In the genomic region with DNA sequence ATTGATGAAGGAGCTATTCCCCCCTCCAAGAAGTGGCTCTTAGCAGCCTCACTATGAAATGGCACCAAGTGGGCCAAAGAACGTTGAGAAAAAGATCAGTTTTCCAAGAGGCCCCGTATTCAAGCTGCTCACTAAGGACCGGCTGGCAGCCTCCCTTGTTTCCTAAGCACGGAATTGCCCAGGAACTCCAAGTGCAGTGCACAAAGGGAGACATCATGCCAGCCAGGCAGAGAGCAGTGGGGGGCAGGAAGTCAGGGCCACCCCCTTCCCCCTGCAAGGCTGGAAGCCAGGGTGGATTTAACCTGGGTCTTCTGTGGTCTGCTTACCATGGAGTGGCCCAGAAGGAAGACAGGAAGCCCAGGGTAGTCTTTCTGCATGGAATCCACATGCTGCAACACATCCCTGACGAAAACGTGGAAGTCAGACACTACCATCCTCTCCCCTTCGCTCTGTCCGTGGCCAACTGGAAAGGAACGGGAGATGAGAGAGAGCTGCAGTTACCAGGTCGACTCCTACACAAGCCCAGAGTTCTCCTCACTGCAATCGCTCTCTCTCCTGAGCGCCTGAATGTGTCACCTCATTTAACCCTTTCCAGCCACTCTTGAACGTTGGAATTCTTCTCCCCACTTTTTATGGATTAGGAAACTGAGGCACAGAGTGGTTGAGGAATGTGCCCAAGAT, we compare ENCODE assay signal across 15 cellular contexts.
DNase-seq lines count a peak whose midpoint lies in the region; ATAC-seq lines count a peak whose summit lies in the region.
"Had no signal": no experiment of that assay in that cellular context is flagged by ENCODE, and none has a peak within 500 bp of the region (broad histone marks: within the 10 kb centered on the region; RNA-seq: fewer than 3 reads in every experiment).

No MANE protein-coding gene starts in this region.

- peaks cover 0 to 9% of the 10 kb centered on the region in 2 donors for H3K36me3 ChIP-seq in stomach smooth muscle (ENCODE audit: control insufficient read depth in 2 of 2, insufficient read depth in 2 of 2, low read length in 2 of 2)
- H3K36me3 ChIP-seq: adrenal gland, colonic mucosa had no signal

- no peak for ATAC-seq in HG03520 (IDR thresholded peaks at IDR 0.05; ENCODE audit: unreplicated experiment)

- H3K27ac ChIP-seq in cingulate gyrus (ENCODE audit: low read depth, low read length) (peak overlapping the region; percentile 78), stomach smooth muscle (ENCODE audit: low read length) (peak overlapping the region; percentile 64)
- H3K27ac ChIP-seq: BLaER1 treated with 17β-estradiol and CSF1 and Interleukin-3, amounts not matched to agents 10 nM and 100 nM; colonic mucosa had no signal

- H3K4me3 ChIP-seq in stomach smooth muscle (ENCODE audit: low read length in 2 of 2), result peak overlapping the region in 1 of 2 donors; percentile 8
- H3K4me3 ChIP-seq: adrenal gland; BLaER1 treated with 17β-estradiol and CSF1 and Interleukin-3, amounts not matched to agents 10 nM and 100 nM; colonic mucosa; SJCRH30 had no signal

- DNase-seq in NCI-H446 treated with DMSO at 0.1 percent for 48 hours (lab: John Stamatoyannopoulos, UW) (peak; percentile 67), left kidney (ENCODE audit: low read depth, low spot score) (peak; percentile 56), CD1c-positive myeloid dendritic cell (ENCODE audit: extremely low spot score) (no peak), NCI-H146 treated with DMSO at 0.1 percent for 48 hours (lab: John Stamatoyannopoulos, UW; ENCODE audit: unreplicated experiment) (no peak)
- DNase-seq: activated CD4-positive, alpha-beta T cell treated with anti-CD3 and anti-CD28 coated beads, Interleukin-2, amount 50 U/mL, for 48 hours; activated T-cell treated with anti-CD3 and anti-CD28 coated beads, Interleukin-2, amount 50 U/mL, for 48 hours; colonic mucosa; DMS153; stimulated activated naive CD4-positive, alpha-beta T cell treated with Interleukin-2 at 50 U/mL for 16 hours had no signal

- H3K27me3 ChIP-seq in stomach smooth muscle (ENCODE audit: control insufficient read depth in 1 of 2, insufficient read depth in 2 of 2, low read length in 2 of 2), result no peaks in the 10 kb centered on the region
- H3K27me3 ChIP-seq: adrenal gland; BLaER1 treated with 17β-estradiol and CSF1 and Interleukin-3, amounts not matched to agents 10 nM and 100 nM; colonic mucosa; SJCRH30 had no signal

- no peak overlapping the region for H3K9ac ChIP-seq in stomach smooth muscle (ENCODE audit: low read length in 2 of 2)
- H3K9ac ChIP-seq: BLaER1 treated with 17β-estradiol and CSF1 and Interleukin-3, amounts not matched to agents 10 nM and 100 nM had no signal

- H3K9me3 ChIP-seq in stomach smooth muscle (ENCODE audit: control insufficient read depth in 2 of 2, low read length in 2 of 2), result no peaks in the 10 kb centered on the region
- H3K9me3 ChIP-seq: adrenal gland, colonic mucosa had no signal

- H3K4me1 ChIP-seq in stomach smooth muscle (ENCODE audit: control insufficient read depth, insufficient read depth, low read length), result peaks cover 44% of the 10 kb centered on the region
- H3K4me1 ChIP-seq: colonic mucosa had no signal

Comparison
In these comparisons a context has a peak if more than half of its experiments do, and no peak if none do; other contexts are left out.
1. DNase-seq: peak in NCI-H446 treated with DMSO at 0.1 percent for 48 hours (single experiment) and left kidney (single experiment); none in CD1c-positive myeloid dendritic cell (single experiment) and NCI-H146 treated with DMSO at 0.1 percent for 48 hours (single experiment).